ENCODE assay signal across 8 cellular contexts in the genomic region with DNA sequence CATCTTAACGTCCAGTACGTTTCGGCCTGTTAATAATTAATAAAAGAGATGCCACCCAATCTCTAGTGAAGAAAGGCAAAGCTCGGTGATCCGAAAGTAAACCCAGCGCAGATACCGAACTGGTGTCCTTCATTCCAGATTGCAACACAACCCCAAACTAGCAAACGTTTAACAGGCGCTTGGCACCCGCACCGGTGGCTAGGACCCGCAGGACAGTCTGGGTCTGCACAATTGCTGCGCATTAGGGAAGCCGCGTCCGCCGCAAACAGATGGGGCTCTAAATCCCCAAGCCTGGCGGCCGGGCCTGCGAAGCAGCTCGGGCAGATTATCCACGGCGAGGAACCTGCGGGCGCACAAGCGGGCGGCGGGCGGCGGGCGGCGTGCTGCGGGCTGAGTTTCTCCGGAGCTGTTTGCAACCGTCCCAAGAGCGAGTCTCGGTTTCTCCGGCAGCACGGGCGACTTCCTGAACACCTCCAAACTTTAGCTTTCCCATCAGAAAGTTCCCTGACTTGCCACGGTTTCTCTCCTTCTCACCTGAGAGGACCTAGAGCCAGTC.
DNase-seq lines count a peak whose midpoint lies in the region; ATAC-seq and FAIRE-seq lines count a peak whose summit lies in the region.

No MANE protein-coding gene starts in this region.

- peak overlapping the region; percentile 94 for H2AFZ ChIP-seq in neuronal stem cell (ENCODE audit: low read length)

- no CpG with 5 or more reads among the region's 41 CpGs for WGBS in neuronal stem cell (ENCODE audit: extremely low coverage in 2 of 2, insufficient read length in 2 of 2, insufficient replicate concordance in 1 of 2), 2 donors

- H3K4ac ChIP-seq in neuronal stem cell (ENCODE audit: low read length), result no peak overlapping the region

- H3K9ac ChIP-seq in neuronal stem cell (ENCODE audit: low read depth, low read length, poor library complexity), result no peak overlapping the region

- DNase-seq in GM18507 (ENCODE audit: extremely low spot score, insufficient read length, low read depth) (no peak), NCI-H526 treated with DMSO at 0.1 percent for 48 hours (lab: John Stamatoyannopoulos, UW) (peak; percentile 63), germinal center (ENCODE audit: low spot score) (peak; percentile 25), neuronal stem cell (ENCODE audit: low spot score) (peak; percentile 47), NCI-H1436 treated with DMSO at 0.1 percent for 48 hours (lab: John Stamatoyannopoulos, UW) (no peak), NCI-H774 (lab: John Stamatoyannopoulos, UW) (no peak)
- peak; percentile 84 for DNase-seq in activated effector memory CD4-positive, alpha-beta T cell treated with anti-CD3 and anti-CD28 coated beads, Interleukin-2, amount 50 U/mL, for 16 hours

- peaks cover 0 to 89% (median 8%) of the 10 kb centered on the region in 3 experiments for H3K27me3 ChIP-seq in neuronal stem cell (ENCODE audit: control insufficient read depth in 3 of 3, insufficient read depth in 3 of 3, low read depth in 1 of 3, low read length in 3 of 3)

- H4K8ac ChIP-seq in neuronal stem cell (ENCODE audit: low read depth, low read length), result no peak overlapping the region

- no peak overlapping the region for H2BK15ac ChIP-seq in neuronal stem cell (ENCODE audit: low read length)

- no peak overlapping the region for H4K91ac ChIP-seq in neuronal stem cell (ENCODE audit: low read depth, low read length, poor library complexity)

- H3K36me3 ChIP-seq in neuronal stem cell (replicated peaks in 1 of 2; ENCODE audit: control insufficient read depth in 2 of 2, insufficient read depth in 2 of 2, low read length in 2 of 2), result no peaks in the 10 kb centered on the region

- no peak overlapping the region for H3K27ac ChIP-seq in neuronal stem cell (replicated peaks; ENCODE audit: low read length)

- H3K4me2 ChIP-seq in neuronal stem cell (ENCODE audit: insufficient read depth, low read length, poor library complexity, severe bottlenecking), result peak overlapping the region; percentile 96

- H2AK5ac ChIP-seq in neuronal stem cell (ENCODE audit: low read depth, low read length), result no peak overlapping the region

- H3K9me3 ChIP-seq in neuronal stem cell (replicated peaks in 1 of 2; ENCODE audit: control insufficient read depth in 2 of 2, insufficient read depth in 1 of 2, low read depth in 1 of 2, low read length in 2 of 2), result peaks cover 0 to 3% of the 10 kb centered on the region in 2 donors

- H2BK12ac ChIP-seq in neuronal stem cell (ENCODE audit: low read length), result no peak overlapping the region

- H2BK5ac ChIP-seq in neuronal stem cell (ENCODE audit: low read length), result no peak overlapping the region

- peak overlapping the region; percentile 44 for H3K18ac ChIP-seq in neuronal stem cell (ENCODE audit: low read length)

- no peak for ATAC-seq in GM21381 (IDR thresholded peaks at IDR 0.05; ENCODE audit: unreplicated experiment)

- H3K4me3 ChIP-seq in neuronal stem cell (ENCODE audit: low read length in 2 of 2), result peak overlapping the region; percentile 48 to 89

- no peak overlapping the region for H3K14ac ChIP-seq in neuronal stem cell (ENCODE audit: low read length)

- no peaks in the 10 kb centered on the region for H3K79me1 ChIP-seq in neuronal stem cell (ENCODE audit: low read depth, low read length)

- H3K23ac ChIP-seq in neuronal stem cell (ENCODE audit: low read depth, low read length, poor library complexity), result peak overlapping the region; percentile 11

- H2BK120ac ChIP-seq in neuronal stem cell (ENCODE audit: low read depth, low read length), result no peak overlapping the region

- peaks cover 2 to 3% of the 10 kb centered on the region in 2 donors for H3K4me1 ChIP-seq in neuronal stem cell (ENCODE audit: control insufficient read depth in 2 of 2, insufficient read depth in 1 of 2, low read depth in 1 of 2, low read length in 2 of 2)

- peak; percentile 76 for FAIRE-seq in GM18507 (lab: Jason Lieb, UNC)

Comparison
In these comparisons a context has a peak if more than half of its experiments do, and no peak if none do; other contexts are left out.
1. DNase-seq: peak in NCI-H526 treated with DMSO at 0.1 percent for 48 hours (single experiment), activated effector memory CD4-positive, alpha-beta T cell treated with anti-CD3 and anti-CD28 coated beads, Interleukin-2, amount 50 U/mL, for 16 hours (single experiment), germinal center (single experiment) and neuronal stem cell (single experiment); none in GM18507 (single experiment), NCI-H1436 treated with DMSO at 0.1 percent for 48 hours (single experiment) and NCI-H774 (single experiment).